Comparison of ENCODE assay signal across 27 cellular contexts in genomic region chr7:69753981-69754380, GRCh38.
"Had no signal": no experiment of that assay in that cellular context is flagged by ENCODE, and none has a peak within 500 bp of the region (broad histone marks: within the 10 kb centered on the region; RNA-seq: fewer than 3 reads in every experiment).

No MANE protein-coding gene starts in this region.

- H3K27me3 Mint-ChIP-seq: activated CD4-positive, alpha-beta memory T cell treated with anti-CD3 and anti-CD28 coated beads, Interleukin-2, amount 10 ng/mL, durations not matched to agents 7 days and 5 days; activated CD4-positive, alpha-beta T cell treated with anti-CD3 and anti-CD28 coated beads, Interleukin-2, amount 10 ng/mL, durations not matched to agents 24 days and 14 days; activated naive CD8-positive, alpha-beta T cell; central memory CD8-positive, alpha-beta T cell; effector memory CD8-positive, alpha-beta T cell; natural killer cell treated with Interleukin-12 subunit alpha and Interleukin-12 subunit beta and Interleukin-15 and Interleukin-18, amount 100 ng/mL, for 72 hours; T-helper 17 cell had no signal

- FAIRE-seq: colon, endothelial cell of umbilical vein had no signal

- H3K9me3 ChIP-seq: breast epithelium, esophagus muscularis mucosa, gastroesophageal sphincter, neutrophil, ovary, prostate gland, spleen, thoracic aorta, upper lobe of right lung had no signal

- H3K9me3 Mint-ChIP-seq: activated CD4-positive, alpha-beta memory T cell treated with anti-CD3 and anti-CD28 coated beads, Interleukin-2, amount 10 ng/mL, durations not matched to agents 7 days and 5 days; activated CD4-positive, alpha-beta T cell treated with anti-CD3 and anti-CD28 coated beads, Interleukin-2, amount 10 ng/mL, durations not matched to agents 24 days and 14 days; activated T-helper 2 cell treated with anti-CD3 and anti-CD28 coated beads, Interferon-gamma antibody, Interleukin-2, Interleukin-4, amounts not matched to agents 10 μg/mL and 5 μg/mL and 100 μg/mL, durations not matched to agents 14 hours and 24 hours and 36 hours; central memory CD8-positive, alpha-beta T cell; effector memory CD8-positive, alpha-beta T cell; natural killer cell treated with Interleukin-12 subunit alpha and Interleukin-12 subunit beta and Interleukin-15 and Interleukin-18, amount 100 ng/mL, for 72 hours had no signal

- H3K4me3 ChIP-seq: breast epithelium, esophagus muscularis mucosa, gastroesophageal sphincter, ovary, prostate gland, spleen, thoracic aorta, upper lobe of right lung had no signal

- H3K27ac ChIP-seq: breast epithelium, esophagus muscularis mucosa, gastroesophageal sphincter, neutrophil, ovary, prostate gland, spleen, thoracic aorta, upper lobe of right lung had no signal

- H3K36me3 Mint-ChIP-seq: activated naive CD8-positive, alpha-beta T cell; natural killer cell treated with Interleukin-12 subunit alpha and Interleukin-12 subunit beta and Interleukin-15 and Interleukin-18, amount 100 ng/mL, for 72 hours had no signal

- H3K36me3 ChIP-seq: breast epithelium, esophagus muscularis mucosa, gastroesophageal sphincter, neutrophil, ovary, prostate gland, spleen, thoracic aorta, upper lobe of right lung had no signal

- H3K4me3 Mint-ChIP-seq: activated CD4-positive, alpha-beta memory T cell treated with anti-CD3 and anti-CD28 coated beads, Interleukin-2, amount 10 ng/mL, durations not matched to agents 7 days and 5 days; activated CD4-positive, alpha-beta T cell treated with anti-CD3 and anti-CD28 coated beads, Interleukin-2, amount 10 ng/mL, durations not matched to agents 24 days and 14 days; activated naive CD8-positive, alpha-beta T cell; central memory CD8-positive, alpha-beta T cell; effector memory CD8-positive, alpha-beta T cell; natural killer cell treated with Interleukin-12 subunit alpha and Interleukin-12 subunit beta and Interleukin-15 and Interleukin-18, amount 100 ng/mL, for 72 hours; T-helper 17 cell had no signal

- H3K27me3 ChIP-seq: breast epithelium, esophagus muscularis mucosa, gastroesophageal sphincter, neutrophil, ovary, spleen, upper lobe of right lung had no signal

- ATAC-seq: effector memory CD8-positive, alpha-beta T cell; gastroesophageal sphincter; T-helper 17 cell; upper lobe of right lung had no signal

- DNase-seq: activated CD4-positive, alpha-beta memory T cell treated with anti-CD3 and anti-CD28 coated beads, Interleukin-2, amount 10 ng/mL, durations not matched to agents 7 days and 5 days; activated CD4-positive, alpha-beta T cell treated with anti-CD3 and anti-CD28 coated beads, Interleukin-2, amount 10 ng/mL, durations not matched to agents 24 days and 14 days; activated CD4-positive, CD25-positive, alpha-beta regulatory T cell; activated naive CD4-positive, alpha-beta T cell; activated T-cell treated with anti-CD3 and anti-CD28 coated beads, Interleukin-2, amount 50 U/mL, for 1 hour; amniotic stem cell; effector memory CD8-positive, alpha-beta T cell; head of caudate nucleus; hypothalamus; ovary; spleen; stimulated activated CD4-positive, alpha-beta T cell treated with anti-CD3 and anti-CD28 coated beads, Interleukin-4, amount 100 ng/mL, for 1 hour; stimulated activated naive CD4-positive, alpha-beta T cell treated with Interleukin-2 at 50 U/mL for 16 hours; T-helper 17 cell; upper lobe of right lung had no signal

- H3K27ac Mint-ChIP-seq: activated CD4-positive, alpha-beta memory T cell treated with anti-CD3 and anti-CD28 coated beads, Interleukin-2, amount 10 ng/mL, durations not matched to agents 7 days and 5 days; activated CD4-positive, alpha-beta T cell treated with anti-CD3 and anti-CD28 coated beads, Interleukin-2, amount 10 ng/mL, durations not matched to agents 24 days and 14 days; activated naive CD8-positive, alpha-beta T cell; activated T-helper 2 cell treated with anti-CD3 and anti-CD28 coated beads, Interferon-gamma antibody, Interleukin-2, Interleukin-4, amounts not matched to agents 10 μg/mL and 5 μg/mL and 100 μg/mL, durations not matched to agents 14 hours and 24 hours and 36 hours; effector memory CD8-positive, alpha-beta T cell; natural killer cell treated with Interleukin-12 subunit alpha and Interleukin-12 subunit beta and Interleukin-15 and Interleukin-18, amount 100 ng/mL, for 72 hours; T-helper 17 cell had no signal

- H3K4me1 Mint-ChIP-seq: activated CD4-positive, alpha-beta memory T cell treated with anti-CD3 and anti-CD28 coated beads, Interleukin-2, amount 10 ng/mL, durations not matched to agents 7 days and 5 days; activated CD4-positive, alpha-beta T cell treated with anti-CD3 and anti-CD28 coated beads, Interleukin-2, amount 10 ng/mL, durations not matched to agents 24 days and 14 days; central memory CD8-positive, alpha-beta T cell; T-helper 17 cell had no signal

- H3K4me1 ChIP-seq: prostate gland had no signal
